ENCODE assay signal across 8 cellular contexts in the genomic region with DNA sequence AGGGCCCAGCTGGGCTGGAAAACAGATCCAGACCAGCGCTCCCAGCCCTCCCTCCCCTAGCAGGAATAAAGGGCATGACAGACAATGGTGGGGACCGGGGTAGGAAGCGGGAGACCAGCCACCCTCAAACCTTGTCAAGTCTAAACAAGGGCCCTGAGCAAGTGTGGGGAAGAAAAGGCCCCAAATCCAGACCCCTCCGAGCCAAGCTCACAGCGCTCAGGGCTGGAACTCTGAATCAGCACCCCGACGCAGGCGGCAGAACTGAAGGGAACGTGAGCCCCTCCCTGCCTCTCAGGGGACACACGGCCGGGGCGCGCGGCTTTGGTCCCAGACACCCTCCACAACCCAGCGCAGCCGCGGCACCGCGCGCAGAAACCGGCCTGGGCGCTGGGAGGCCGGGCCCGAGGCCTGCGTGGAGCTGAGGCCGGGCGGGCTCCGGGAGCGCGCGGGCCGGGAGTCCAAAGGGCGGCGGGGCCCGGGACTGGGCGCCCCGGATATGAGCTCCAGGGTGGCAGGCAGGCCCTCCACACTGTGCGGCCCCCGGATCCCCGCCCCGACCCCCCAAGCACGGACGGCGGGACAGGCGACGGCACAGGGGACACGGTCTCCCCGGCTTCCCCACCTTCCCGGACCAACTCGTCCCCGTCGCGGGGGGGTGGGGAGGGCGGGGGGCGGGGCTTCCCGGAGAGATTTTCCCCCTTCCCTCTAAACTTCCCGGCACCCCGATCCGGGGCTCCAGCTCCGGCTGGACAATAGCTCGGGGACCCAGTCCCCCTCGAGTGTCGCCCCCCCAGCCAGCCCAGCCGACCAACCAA. TPM values are rescaled to one million over a fixed set of nuclear protein-coding genes. Genes with fewer than 3 reads are reported as not detected.
A peak's percentile ranks its signal among the peaks of the same experiment; 100 is the strongest.
DNase-seq lines count a peak whose midpoint lies in the region; ATAC-seq and TF ChIP-seq lines count a peak whose summit lies in the region.

No MANE protein-coding gene starts in this region.

- peaks cover 40% of the 10 kb centered on the region for H3K27me3 Mint-ChIP-seq in activated CD4-positive, alpha-beta T cell treated with anti-CD3 and anti-CD28 coated beads, Interleukin-2, amount 10 ng/mL, durations not matched to agents 24 days and 14 days
- H3K27me3 Mint-ChIP-seq in activated CD4-positive, alpha-beta memory T cell treated with anti-CD3 and anti-CD28 coated beads for 36 hours, result peaks cover 11% of the 10 kb centered on the region

- no peaks in the 10 kb centered on the region for H3K9me3 ChIP-seq in psoas muscle

- POLR2A ChIA-PET in activated CD4-positive, alpha-beta memory T cell treated with anti-CD3 and anti-CD28 coated beads for 36 hours (lab: Charles Lee), result interaction anchor here (0.9 to 3.0 kb wide), 3 partner anchors 22 to 28 kb away, joined by 3 to 11 read pairs (median 5); partner anchors contain the start of gene RPL10A

- intact Hi-C loops in activated CD4-positive, alpha-beta T cell treated with anti-CD3 and anti-CD28 coated beads, Interleukin-2, amount 10 ng/mL, durations not matched to agents 24 days and 14 days (cut with micrococcal nuclease), result loop anchor here (5.0 kb wide), 1 partner anchor 44 kb away; the partner anchor contains the start of gene FANCE
- intact Hi-C loops in activated CD4-positive, alpha-beta memory T cell treated with anti-CD3 and anti-CD28 coated beads for 36 hours (cut with micrococcal nuclease), result no loop called here
- intact Hi-C loops in Right ventricle myocardium superior (cut with DNase I), result no loop called here
- intact Hi-C loops in psoas muscle (cut with DNase I), result no loop called here

- H3K4me3 ChIP-seq in psoas muscle, result peak overlapping the region; percentile 83

- CTCF ChIA-PET in activated CD4-positive, alpha-beta memory T cell treated with anti-CD3 and anti-CD28 coated beads for 36 hours (lab: Charles Lee), result interaction anchor here (0.8 to 1.7 kb wide), 6 partner anchors 9 to 291 kb away, joined by 3 to 5 read pairs (median 3); partner anchors contain the start of gene ARMC12

- peak overlapping the region; percentile 93 for H3K27ac ChIP-seq in psoas muscle

- no peaks in the 10 kb centered on the region for H3K36me3 ChIP-seq in psoas muscle (ENCODE audit: insufficient read depth in 1 of 2, low read depth in 1 of 2)

- no peak for TF ChIP-seq CTCF in psoas muscle (IDR thresholded peaks at IDR 0.05)

- H3K4me1 Mint-ChIP-seq in activated CD4-positive, alpha-beta T cell treated with anti-CD3 and anti-CD28 coated beads, Interleukin-2, amount 10 ng/mL, durations not matched to agents 24 days and 14 days, result peaks cover 15% of the 10 kb centered on the region
- peaks cover 14% of the 10 kb centered on the region for H3K4me1 Mint-ChIP-seq in activated CD4-positive, alpha-beta memory T cell treated with anti-CD3 and anti-CD28 coated beads for 36 hours (ENCODE audit: low read depth)

- peak; percentile 55 for ATAC-seq in Right ventricle myocardium superior (ENCODE audit: poor library complexity)
- peak; percentile 33 to 58 (median 47) for ATAC-seq in psoas muscle
- ATAC-seq in GM21723 (IDR thresholded peaks at IDR 0.05; ENCODE audit: unreplicated experiment), result no peak
- no peak for ATAC-seq in GM21825 (IDR thresholded peaks at IDR 0.05; ENCODE audit: unreplicated experiment)
- no peak for ATAC-seq in HG03108 (IDR thresholded peaks at IDR 0.05; ENCODE audit: unreplicated experiment)

- H3K4me1 ChIP-seq in psoas muscle, result peaks cover 53% of the 10 kb centered on the region

- no peaks in the 10 kb centered on the region for H3K9me3 Mint-ChIP-seq in activated CD4-positive, alpha-beta T cell treated with anti-CD3 and anti-CD28 coated beads, Interleukin-2, amount 10 ng/mL, durations not matched to agents 24 days and 14 days
- H3K9me3 Mint-ChIP-seq in activated CD4-positive, alpha-beta memory T cell treated with anti-CD3 and anti-CD28 coated beads for 36 hours, result no peaks in the 10 kb centered on the region

- 4 to 7% (median 4%) methylated on average over 28 to 64 of the region's 64 CpGs for WGBS in psoas muscle, 3 donors

- H3K27me3 ChIP-seq in psoas muscle (ENCODE audit: insufficient read depth in 3 of 3, low read length in 2 of 3), result no peaks in the 10 kb centered on the region

- H3K27ac Mint-ChIP-seq in activated CD4-positive, alpha-beta T cell treated with anti-CD3 and anti-CD28 coated beads, Interleukin-2, amount 10 ng/mL, durations not matched to agents 24 days and 14 days, result no peak overlapping the region
- H3K27ac Mint-ChIP-seq in activated CD4-positive, alpha-beta memory T cell treated with anti-CD3 and anti-CD28 coated beads for 36 hours, result no peak overlapping the region

- peak; percentile 62 for DNase-seq in activated CD4-positive, alpha-beta T cell treated with anti-CD3 and anti-CD28 coated beads, Interleukin-2, amount 10 ng/mL, durations not matched to agents 24 days and 14 days
- DNase-seq in activated CD4-positive, alpha-beta T cell treated with anti-CD3 and anti-CD28 coated beads, Interleukin-2, amount 50 U/mL, for 1 hour, result no peak
- DNase-seq in activated CD4-positive, alpha-beta memory T cell treated with anti-CD3 and anti-CD28 coated beads for 36 hours, result no peak
- peak; percentile 55 for DNase-seq in Right ventricle myocardium superior
- DNase-seq in psoas muscle, result peak; percentile 64 to 72

- peak overlapping the region; percentile 66 for H3K4me3 Mint-ChIP-seq in activated CD4-positive, alpha-beta T cell treated with anti-CD3 and anti-CD28 coated beads, Interleukin-2, amount 10 ng/mL, durations not matched to agents 24 days and 14 days
- H3K4me3 Mint-ChIP-seq in activated CD4-positive, alpha-beta memory T cell treated with anti-CD3 and anti-CD28 coated beads for 36 hours, result peak overlapping the region; percentile 61

- peaks cover 2% of the 10 kb centered on the region for H3K36me3 Mint-ChIP-seq in activated CD4-positive, alpha-beta T cell treated with anti-CD3 and anti-CD28 coated beads, Interleukin-2, amount 10 ng/mL, durations not matched to agents 24 days and 14 days (ENCODE audit: low read depth)
- no peaks in the 10 kb centered on the region for H3K36me3 Mint-ChIP-seq in activated CD4-positive, alpha-beta memory T cell treated with anti-CD3 and anti-CD28 coated beads for 36 hours

RNA-seq across cellular contexts. Expression of gene TEAD3, which starts 0.6 kb away (rescaled TPM):
- 1.7 and 2.2 TPM in 2 replicates for total RNA-seq in activated CD4-positive, alpha-beta T cell treated with anti-CD3 and anti-CD28 coated beads, Interleukin-2, amount 10 ng/mL, durations not matched to agents 24 days and 14 days
- total RNA-seq in activated CD4-positive, alpha-beta memory T cell treated with anti-CD3 and anti-CD28 coated beads for 36 hours, result 1 to 10 TPM; 1.8 to 2.2 TPM
- total RNA-seq in Right ventricle myocardium superior, result 25.4 TPM
- total RNA-seq in psoas muscle, result 10 to 100 TPM; 23.0 to 44.3 (median 26.2) TPM
- polyA plus RNA-seq in psoas muscle, result 10 to 100 TPM; 12.1 to 15.8 (median 14.5) TPM

RNA-seq across cellular contexts. Expression of gene TULP1, which starts 16.5 kb away (rescaled TPM):
- total RNA-seq in activated CD4-positive, alpha-beta T cell treated with anti-CD3 and anti-CD28 coated beads, Interleukin-2, amount 10 ng/mL, durations not matched to agents 24 days and 14 days, result not detected in 2 replicates
- total RNA-seq in activated CD4-positive, alpha-beta memory T cell treated with anti-CD3 and anti-CD28 coated beads for 36 hours, result not detected
- total RNA-seq in Right ventricle myocardium superior, result not detected
- not detected for total RNA-seq in psoas muscle
- under 1 TPM; 0.05 to 0.09 (median 0.08) TPM for polyA plus RNA-seq in psoas muscle

RNA-seq across cellular contexts. Expression of gene RPL10A, which starts 28.0 kb away (rescaled TPM):
- 1,702 and 1,710 TPM in 2 replicates for total RNA-seq in activated CD4-positive, alpha-beta T cell treated with anti-CD3 and anti-CD28 coated beads, Interleukin-2, amount 10 ng/mL, durations not matched to agents 24 days and 14 days
- total RNA-seq in activated CD4-positive, alpha-beta memory T cell treated with anti-CD3 and anti-CD28 coated beads for 36 hours, result 1,000 to 10,000 TPM; 2,144 to 2,205 TPM
- total RNA-seq in Right ventricle myocardium superior (535 TPM), psoas muscle (100 to 1,000 TPM; 668 to 832 (median 736) TPM)
- polyA plus RNA-seq in psoas muscle, result 1,000 to 10,000 TPM in 2 of 3 donors, 100 to 1,000 TPM in 1; 918 to 1,629 (median 1,240) TPM

RNA-seq across cellular contexts. Expression of gene FANCE, which starts 44.1 kb away (rescaled TPM):
- 19.6 and 22.1 TPM in 2 replicates for total RNA-seq in activated CD4-positive, alpha-beta T cell treated with anti-CD3 and anti-CD28 coated beads, Interleukin-2, amount 10 ng/mL, durations not matched to agents 24 days and 14 days
- total RNA-seq in activated CD4-positive, alpha-beta memory T cell treated with anti-CD3 and anti-CD28 coated beads for 36 hours, result 10 to 100 TPM; 18.9 to 19.2 TPM
- total RNA-seq in Right ventricle myocardium superior (3.4 TPM), psoas muscle (1 to 10 TPM; 5.7 to 9.3 (median 8.1) TPM)
- 10 to 100 TPM in 1 of 3 donors, 1 to 10 TPM in 2; 3.8 to 15.2 (median 4.5) TPM for polyA plus RNA-seq in psoas muscle

Comparison
In these comparisons a context has a peak if more than half of its experiments do, and no peak if none do; other contexts are left out.
1. DNase-seq: peak in activated CD4-positive, alpha-beta T cell treated with anti-CD3 and anti-CD28 coated beads, Interleukin-2, amount 10 ng/mL, durations not matched to agents 24 days and 14 days (single experiment), Right ventricle myocardium superior (single experiment) and psoas muscle (2 of 2); none in activated CD4-positive, alpha-beta T cell treated with anti-CD3 and anti-CD28 coated beads, Interleukin-2, amount 50 U/mL, for 1 hour (single experiment) and activated CD4-positive, alpha-beta memory T cell treated with anti-CD3 and anti-CD28 coated beads for 36 hours (single experiment).
2. ATAC-seq: peak in Right ventricle myocardium superior (single experiment) and psoas muscle (4 of 4); none in GM21723 (single experiment), GM21825 (single experiment) and HG03108 (single experiment).